In genomic region chr15:40843183-40843884, GRCh38 we compare ENCODE assay signal across 8 cellular contexts. TPM values are rescaled to one million over a fixed set of nuclear protein-coding genes. Genes with fewer than 3 reads are reported as not detected.
DNase-seq lines count a peak whose midpoint lies in the region; ATAC-seq and TF ChIP-seq lines count a peak whose summit lies in the region.

No MANE protein-coding gene starts in this region.

- BruUV-seq in Panc1 (replicated peaks; lab: Mats Ljungman, UMichigan), result no TSS peak

- peak overlapping the region; percentile 67 for H4K12ac ChIP-seq in trophoblast cell (ENCODE audit: low read depth, low read length)

- no peak for ATAC-seq in Panc1

- H3K9me3 ChIP-seq in Panc1 (ENCODE audit: control insufficient read depth, insufficient read depth, low read depth, low read length) (no peaks in the 10 kb centered on the region), esophagus squamous epithelium (no peaks in the 10 kb centered on the region), trophoblast cell (ENCODE audit: insufficient read depth, low read depth, low read length) (no peaks in the 10 kb centered on the region)

- H4K8ac ChIP-seq in trophoblast cell (ENCODE audit: low read depth, low read length), result peak overlapping the region; percentile 70

- peaks cover 30% of the 10 kb centered on the region for H3K79me1 ChIP-seq in trophoblast cell (ENCODE audit: low read length)

- in situ Hi-C loops in G401 (cut with HindIII; ENCODE audit: low sequenced_read_pairs) (no loop called here), Panc1 (cut with HindIII; ENCODE audit: low pct_unique_long_range_greater_than_20kb, low sequenced_read_pairs) (no loop called here)

- peak overlapping the region; percentile 11 for H3K4ac ChIP-seq in trophoblast cell (ENCODE audit: low read depth, low read length)

- peaks cover 18% of the 10 kb centered on the region for H3K79me2 ChIP-seq in trophoblast cell (ENCODE audit: control insufficient read depth, insufficient read depth, low read length, poor library complexity)

- peaks cover 5% of the 10 kb centered on the region; the same call in 1 of the 2 replicates for H3K27me3 ChIP-seq in Panc1 (ENCODE audit: control insufficient read depth, insufficient read depth, low read length)
- H3K27me3 ChIP-seq in esophagus squamous epithelium, result peaks cover 0 to 34% (median 0%) of the 10 kb centered on the region in 4 donors
- no peaks in the 10 kb centered on the region for H3K27me3 ChIP-seq in trophoblast cell (ENCODE audit: insufficient read depth, low read length)

- POLR2A ChIA-PET in Panc1 (lab: Charles Lee), result no interaction called here

- TF ChIP-seq POLR2A in esophagus squamous epithelium (IDR thresholded peaks at IDR 0.05), result no peak

- H3K4me1 ChIP-seq in Panc1 (ENCODE audit: control insufficient read depth, insufficient read depth, low read length), result peaks cover 3% of the 10 kb centered on the region; the same call in 1 of the 2 replicates
- H3K4me1 ChIP-seq in esophagus squamous epithelium, result peaks cover 16 to 68% (median 33%) of the 10 kb centered on the region in 3 donors
- H3K4me1 ChIP-seq in trophoblast cell (ENCODE audit: control insufficient read depth in 1 of 2, insufficient read depth in 2 of 2, low read length in 2 of 2), result peaks cover 20 to 27% of the 10 kb centered on the region in 2 experiments

- CTCF ChIA-PET in Panc1 (lab: Charles Lee), result no interaction called here

- no peak overlapping the region for H2BK12ac ChIP-seq in trophoblast cell (ENCODE audit: low read length)

- no peak overlapping the region for H2BK5ac ChIP-seq in trophoblast cell (ENCODE audit: low read depth, low read length, poor library complexity)

- intact Hi-C loops in Panc1 (cut with micrococcal nuclease; ENCODE audit: unreplicated experiment), result no loop called here
- intact Hi-C loops in esophagus squamous epithelium (cut with DNase I), result no loop called here

- H3K18ac ChIP-seq in trophoblast cell (ENCODE audit: low read length), result peak overlapping the region; percentile 41

- H3K14ac ChIP-seq in trophoblast cell (ENCODE audit: low read length), result peak overlapping the region; percentile 12

- peak overlapping the region; percentile 3 for H2BK120ac ChIP-seq in trophoblast cell (ENCODE audit: insufficient read depth, low read length, poor library complexity)

- peak overlapping the region; percentile 93 for H4K91ac ChIP-seq in trophoblast cell (ENCODE audit: low read depth, low read length)

- H3K4me3 ChIP-seq in Panc1 (ENCODE audit: low read depth in 2 of 2, low read length in 2 of 2), result peak overlapping the region; percentile 17 to 43; a peak in 3 of 4 replicates
- peak overlapping the region; percentile 59 to 80 (median 72) for H3K4me3 ChIP-seq in esophagus squamous epithelium
- peak overlapping the region; percentile 90 for H3K4me3 ChIP-seq in trophoblast cell (ENCODE audit: low read depth, low read length)

- WGBS in esophagus squamous epithelium, 2 donors, result 15 to 66% methylated on average over 9 to 19 of the region's 35 CpGs
- WGBS in trophoblast cell (ENCODE audit: extremely low coverage, insufficient coverage, insufficient read length), result no CpG with 5 or more reads among the region's 35 CpGs

- TF ChIP-seq CTCF in Panc1 (IDR thresholded peaks at IDR 0.05) (no peak), esophagus squamous epithelium (IDR thresholded peaks at IDR 0.05) (no peak)

- peak overlapping the region; percentile 95 for H2AFZ ChIP-seq in trophoblast cell (ENCODE audit: insufficient read depth, low read length, poor library complexity)

- H3K27ac ChIP-seq in Panc1 (ENCODE audit: low read length) (no peak overlapping the region), esophagus squamous epithelium (peak overlapping the region; percentile 91 to 97 (median 94)), trophoblast cell (ENCODE audit: low read depth, low read length) (peak overlapping the region; percentile 84)

- H3K4me2 ChIP-seq in trophoblast cell (ENCODE audit: low read length), result peak overlapping the region; percentile 84

- peak overlapping the region; percentile 49 for H3K9ac ChIP-seq in trophoblast cell (ENCODE audit: low read length)

- DNase-seq in G401 (ENCODE audit: low spot score), result peak; percentile 25
- no peak for DNase-seq in Panc1 (ENCODE audit: low read depth, low spot score)
- no peak for DNase-seq in esophagus squamous epithelium (lab: John Stamatoyannopoulos, UW)
- no peak for DNase-seq in trophoblast cell
- no peak for DNase-seq in NCI-H187 treated with DMSO at 0.1 percent for 48 hours (lab: John Stamatoyannopoulos, UW)
- no peak for DNase-seq in hypothalamus (lab: John Stamatoyannopoulos, UW)
- no peak for DNase-seq in NCI-H446 (lab: John Stamatoyannopoulos, UW)
- DNase-seq in NCI-H2029 treated with DMSO at 0.1 percent for 48 hours (lab: John Stamatoyannopoulos, UW), result no peak

- H2AK5ac ChIP-seq in trophoblast cell (ENCODE audit: low read length), result no peak overlapping the region

- H3K36me3 ChIP-seq in Panc1 (ENCODE audit: control insufficient read depth, insufficient read depth, low read length) (peaks cover 2% of the 10 kb centered on the region; the same call in 1 of the 2 replicates), esophagus squamous epithelium (peaks cover 0 to 18% (median 0%) of the 10 kb centered on the region in 3 donors), trophoblast cell (ENCODE audit: control insufficient read depth in 1 of 2, insufficient read depth in 2 of 2, low read length in 2 of 2) (peaks cover 2 to 4% of the 10 kb centered on the region in 2 experiments)

- H3K23ac ChIP-seq in trophoblast cell (ENCODE audit: low read length), result no peak overlapping the region

RNA-seq across cellular contexts. Expression of gene SPINT1, which starts 0.5 kb away (rescaled TPM):
- total RNA-seq in G401 (2014; rRNA removed; shearing (Covaris generic)), result 0.62 TPM in 1 of 2 replicates, not detected in the other
- 32.7 TPM for total RNA-seq in Panc1 (2021; ENCODE audit: unreplicated experiment)
- 63.2 TPM for polyA plus RNA-seq in Panc1 (2012; ENCODE audit: insufficient read length)
- total RNA-seq in esophagus squamous epithelium, result 100 to 1,000 TPM; 168 to 506 (median 215) TPM
- 168 and 177 TPM in 2 replicates for polyA plus RNA-seq in trophoblast cell (2013)

RNA-seq across cellular contexts. Expression of gene PPP1R14D, which starts 14.8 kb away (rescaled TPM):
- not detected in 2 replicates for total RNA-seq in G401 (2014; rRNA removed; shearing (Covaris generic))
- total RNA-seq in Panc1 (2021; ENCODE audit: unreplicated experiment) (0.64 TPM), esophagus squamous epithelium (under 1 TPM in 1 of 4 donors, not detected in 3; 0.68 TPM)
- polyA plus RNA-seq in Panc1 (2012; ENCODE audit: insufficient read length), result 0.50 TPM
- not detected in 2 replicates for polyA plus RNA-seq in trophoblast cell (2013)

RNA-seq across cellular contexts. Expression of gene RHOV, which starts 30.7 kb away (rescaled TPM):
- total RNA-seq in G401 (2014; rRNA removed; shearing (Covaris generic)), result 0.24 and 1.7 TPM in 2 replicates
- 4.2 TPM for total RNA-seq in Panc1 (2021; ENCODE audit: unreplicated experiment)
- 4.1 TPM for polyA plus RNA-seq in Panc1 (2012; ENCODE audit: insufficient read length)
- 100 to 1,000 TPM in 3 of 4 donors, 10 to 100 TPM in 1; 94.0 to 146 (median 123) TPM for total RNA-seq in esophagus squamous epithelium
- 2.3 and 2.7 TPM in 2 replicates for polyA plus RNA-seq in trophoblast cell (2013)

RNA-seq across cellular contexts. Expression of gene DNAJC17, which starts 36.1 kb away (rescaled TPM):
- 49.7 and 100 TPM in 2 replicates for total RNA-seq in G401 (2014; rRNA removed; shearing (Covaris generic))
- total RNA-seq in Panc1 (2021; ENCODE audit: unreplicated experiment) (39.3 TPM), esophagus squamous epithelium (10 to 100 TPM; 13.9 to 24.0 (median 19.2) TPM)
- 47.3 TPM for polyA plus RNA-seq in Panc1 (2012; ENCODE audit: insufficient read length)
- polyA plus RNA-seq in trophoblast cell (2013), result 42.8 and 44.7 TPM in 2 replicates

RNA-seq across cellular contexts. Expression of gene ZFYVE19, which starts 36.4 kb away (rescaled TPM):
- 27.5 and 29.2 TPM in 2 replicates for total RNA-seq in G401 (2014; rRNA removed; shearing (Covaris generic))
- total RNA-seq in Panc1 (2021; ENCODE audit: unreplicated experiment), result 39.5 TPM
- polyA plus RNA-seq in Panc1 (2012; ENCODE audit: insufficient read length), result 46.8 TPM
- total RNA-seq in esophagus squamous epithelium, result 10 to 100 TPM; 16.5 to 33.4 (median 28.9) TPM
- 13.1 and 14.9 TPM in 2 replicates for polyA plus RNA-seq in trophoblast cell (2013)

Comparison
In these comparisons a context has a peak if more than half of its experiments do, and no peak if none do; other contexts are left out.
1. H3K4me3 ChIP-seq: peak in every context shown above with its lines; median percentile 90 in trophoblast cell; 72 in esophagus squamous epithelium; 30 in Panc1.
2. RNA of gene SPINT1, which starts 0.5 kb away (total RNA-seq): 168 to 506 TPM in esophagus squamous epithelium and 32.7 TPM in Panc1 (single experiment); 0.62 TPM in G401; every median in the first group is over 10 times any median in the second.
3. RNA of gene RHOV, which starts 30.7 kb away (total RNA-seq): 94.0 to 146 TPM in esophagus squamous epithelium; 4.2 TPM in Panc1 (single experiment) and 0.24 to 1.7 TPM in G401; every median in the first group is over 10 times any median in the second.